10 cellular contexts compared by ENCODE assay signal in the genomic region with DNA sequence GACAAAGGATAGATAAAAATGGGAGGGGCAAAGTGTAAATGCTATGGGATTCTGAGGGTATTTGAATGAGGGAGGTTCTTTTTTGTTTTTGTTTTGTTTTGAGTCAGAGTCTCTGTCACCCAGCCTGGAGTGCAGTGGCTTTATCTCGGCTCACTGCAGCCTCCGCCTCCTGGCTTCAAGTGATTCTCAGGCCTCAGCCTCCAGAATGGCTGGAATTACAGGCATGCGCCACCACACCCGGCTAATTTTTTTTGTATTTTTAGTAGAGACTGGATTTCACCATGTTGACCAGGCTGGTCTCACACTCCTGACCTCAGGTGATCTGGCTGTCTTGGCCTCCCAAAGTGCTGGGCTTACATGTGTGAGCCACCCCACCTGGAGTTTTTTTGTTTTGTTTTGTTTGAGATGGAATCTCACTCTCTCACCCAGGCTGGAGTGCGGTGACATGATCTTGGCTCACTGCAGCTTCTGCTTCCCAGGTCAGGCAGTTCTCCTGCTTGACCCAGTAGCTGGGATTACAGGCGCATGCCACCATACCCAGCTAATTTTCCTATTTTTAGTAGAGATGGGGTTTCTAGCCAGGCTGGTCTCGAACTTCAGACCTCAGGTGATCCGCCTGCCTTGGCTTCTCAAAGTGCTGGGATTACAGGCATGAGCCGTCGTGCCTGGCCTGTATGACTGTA. TPM values are rescaled to one million over a fixed set of nuclear protein-coding genes. Genes with fewer than 3 reads are reported as not detected.
DNase-seq lines count a peak whose midpoint lies in the region; ATAC-seq and TF ChIP-seq lines count a peak whose summit lies in the region.
"Had no signal": no experiment of that assay in that cellular context is flagged by ENCODE, and none has a peak within 500 bp of the region (broad histone marks: within the 10 kb centered on the region; RNA-seq: fewer than 3 reads in every experiment).

No MANE protein-coding gene starts in this region.

- ATAC-seq in thoracic aorta (ENCODE audit: insufficient number of reproducible peaks, low FRiP score, low read depth), result no peak

- no peak for TF ChIP-seq CTCF in MCF 10A (IDR thresholded peaks at IDR 0.05; ENCODE audit: unreplicated experiment)
- no peak for TF ChIP-seq CTCF in breast epithelium (IDR thresholded peaks at IDR 0.05)
- TF ChIP-seq CTCF in VCaP (conservative IDR thresholded peaks at IDR 0.05), result no peak
- TF ChIP-seq CTCF in thoracic aorta (IDR thresholded peaks at IDR 0.05), result no peak

- no peaks in the 10 kb centered on the region for H3K36me3 ChIP-seq in breast epithelium
- H3K36me3 ChIP-seq in thoracic aorta, result no peaks in the 10 kb centered on the region

- no TSS peak for BruUV-seq in MCF 10A (replicated peaks; lab: Mats Ljungman, UMichigan)

- no peaks in the 10 kb centered on the region for H3K4me1 ChIP-seq in breast epithelium
- H3K4me1 ChIP-seq in thoracic aorta (ENCODE audit: control insufficient read depth in 1 of 2, low read depth in 2 of 2), result peaks cover 28 to 45% of the 10 kb centered on the region in 2 donors

- intact Hi-C loops in MCF 10A (cut with micrococcal nuclease), result no loop called here
- intact Hi-C loops in breast epithelium (cut with DNase I; ENCODE audit: low total_unique reads), result no loop called here

- POLR2A ChIA-PET in MCF 10A (lab: Yijun Ruan, JAX), result interaction anchor here (1.2 to 2.7 kb wide), 3 partner anchors 9 to 69 kb away, joined by 9 to 23 read pairs (median 13); a partner anchor contains a TSS

- peak overlapping the region; percentile 14 for H3K4me3 Mint-ChIP-seq in MCF 10A (ENCODE audit: unreplicated experiment)

- H3K9me3 Mint-ChIP-seq in MCF 10A (ENCODE audit: unreplicated experiment), result no peaks in the 10 kb centered on the region

- H3K9me3 ChIP-seq in breast epithelium (no peaks in the 10 kb centered on the region), thoracic aorta (no peaks in the 10 kb centered on the region)
- H3K9me3 ChIP-seq: esophagus squamous epithelium had no signal

- H3K27me3 Mint-ChIP-seq in MCF 10A (ENCODE audit: insufficient read depth, unreplicated experiment), result no peaks in the 10 kb centered on the region

- CTCF ChIA-PET in MCF 10A (lab: Yijun Ruan, JAX), result interaction anchor here (0.6 kb wide), 1 partner anchor 35 kb away, joined by 3 read pairs; no protein-coding TSS in a partner anchor

- H3K36me3 Mint-ChIP-seq in MCF 10A (ENCODE audit: insufficient read depth, unreplicated experiment), result peaks cover 28% of the 10 kb centered on the region

- no peaks in the 10 kb centered on the region for H3K27me3 ChIP-seq in breast epithelium
- H3K27me3 ChIP-seq in thoracic aorta (replicated peaks; ENCODE audit: insufficient read depth), result no peaks in the 10 kb centered on the region
- H3K27me3 ChIP-seq: esophagus squamous epithelium had no signal

- H3K4me3 ChIP-seq in breast epithelium (no peak overlapping the region), thoracic aorta (no peak overlapping the region)
- H3K4me3 ChIP-seq: esophagus squamous epithelium had no signal

- DNase-seq in MCF 10A (ENCODE audit: unreplicated experiment), result no peak
- no peak for DNase-seq in breast epithelium (ENCODE audit: low spot score in 2 of 2)
- DNase-seq in kidney tubule cell (ENCODE audit: low spot score), result peak; percentile 51
- DNase-seq in thoracic aorta (ENCODE audit: low spot score), result no peak
- no peak for DNase-seq in hypothalamus (lab: John Stamatoyannopoulos, UW)
- no peak for DNase-seq in NCI-H2171 treated with DMSO at 0.1 percent for 48 hours (lab: John Stamatoyannopoulos, UW)
- DNase-seq in NCI-H2029 (lab: John Stamatoyannopoulos, UW), result no peak
- DNase-seq: esophagus squamous epithelium, NCI-H1436 had no signal

- H3K27ac ChIP-seq in breast epithelium (no peak overlapping the region), VCaP (peak overlapping the region; percentile 17; the same call in 1 of the 2 replicates), thoracic aorta (peak overlapping the region; percentile 77 to 84)
- H3K27ac ChIP-seq: esophagus squamous epithelium had no signal

- peak overlapping the region; percentile 63 for H3K27ac Mint-ChIP-seq in MCF 10A (ENCODE audit: low read depth, unreplicated experiment)

- no peak for TF ChIP-seq POLR2A in breast epithelium (IDR thresholded peaks at IDR 0.05)

- peaks cover 13% of the 10 kb centered on the region for H3K4me1 Mint-ChIP-seq in MCF 10A (ENCODE audit: insufficient read depth, unreplicated experiment)

RNA-seq across cellular contexts. Expression of a gene that starts 9.0 kb away (rescaled TPM):
- 117 and 121 TPM in 2 replicates for total RNA-seq in MCF 10A (2022)
- 10 to 100 TPM; 28.5 to 31.0 (median 29.9) TPM for total RNA-seq in breast epithelium
- 10 to 100 TPM; 28.8 to 39.2 TPM for total RNA-seq in thoracic aorta

Comparison
In these comparisons a context has a peak if more than half of its experiments do, and no peak if none do; other contexts are left out.
1. H3K27ac ChIP-seq: peak in VCaP (single experiment) and thoracic aorta (2 of 2); none in breast epithelium (0 of 2).